In genomic region chr6:140597181-140597580, GRCh38 we compare ENCODE assay signal across 20 cellular contexts.
DNase-seq lines count a peak whose midpoint lies in the region; ATAC-seq and TF ChIP-seq lines count a peak whose summit lies in the region.
"Had no signal": no experiment of that assay in that cellular context is flagged by ENCODE, and none has a peak within 500 bp of the region (broad histone marks: within the 10 kb centered on the region; RNA-seq: fewer than 3 reads in every experiment).

No MANE protein-coding gene starts in this region.

- intact Hi-C loops in activated T-helper 1 cell treated with anti-CD3 and anti-CD28 coated beads, Interleukin-12 subunit alpha, Interleukin-12 subunit beta, Interleukin-2, Interleukin-4 antibody, amounts not matched to agents 30 ng/mL and 10 ng/mL and 1 ng/mL, durations not matched to agents 14 hours and 24 hours and 36 hours (cut with micrococcal nuclease) = loop anchor here (1.0 kb wide), 1 partner anchor 11 kb away; no protein-coding TSS in a partner anchor

- POLR2A ChIA-PET in SK-N-SH (lab: Yijun Ruan, JAX) = no interaction called here

- TF ChIP-seq CTCF in SK-N-SH (IDR thresholded peaks at IDR 0.05) (no peak), HFFc6 (IDR thresholded peaks at IDR 0.05) (no peak), osteoblast (IDR thresholded peaks at IDR 0.05; ENCODE audit: extremely low read depth, low read depth, low read length) (no peak)

- H2AFZ ChIP-seq in SK-N-SH (ENCODE audit: low read depth) (peak overlapping the region; percentile 24; the same call in 1 of the 2 replicates), osteoblast (ENCODE audit: low read length) (peak overlapping the region; percentile 25)
- H2AFZ ChIP-seq: GM23338 had no signal

- peak overlapping the region; percentile 4; the same call in 1 of the 2 replicates for H3K27ac Mint-ChIP-seq in HFFc6
- H3K27ac Mint-ChIP-seq in activated T-helper 1 cell treated with anti-CD3 and anti-CD28 coated beads, Interleukin-12 subunit alpha, Interleukin-12 subunit beta, Interleukin-2, Interleukin-4 antibody, amounts not matched to agents 30 ng/mL and 10 ng/mL and 1 ng/mL, durations not matched to agents 14 hours and 24 hours and 36 hours = no peak overlapping the region
- H3K27ac Mint-ChIP-seq: CD14-positive monocyte; CD4-positive, alpha-beta memory T cell; GM23338; IgD-negative memory B cell had no signal

- TF ChIP-seq EP300 in SK-N-SH (IDR thresholded peaks at IDR 0.05; ENCODE audit: borderline replicate concordance in 1 of 2, low read depth in 1 of 2, low read length in 1 of 2) = no peak; a peak in 1 of 4 replicates

- H3K4me3 ChIP-seq in SK-N-SH (ENCODE audit: low read depth in 2 of 2, low read length in 1 of 2) (no peak overlapping the region), osteoblast (ENCODE audit: insufficient read depth, low read length) (no peak overlapping the region)
- H3K4me3 ChIP-seq: A549, BLaER1, GM23338 had no signal

- CTCF ChIA-PET in SK-N-SH (lab: Yijun Ruan, JAX) = no interaction called here

- H3K27me3 Mint-ChIP-seq in HFFc6 (ENCODE audit: insufficient read depth) = no peaks in the 10 kb centered on the region
- H3K27me3 Mint-ChIP-seq in activated T-helper 1 cell treated with anti-CD3 and anti-CD28 coated beads, Interleukin-12 subunit alpha, Interleukin-12 subunit beta, Interleukin-2, Interleukin-4 antibody, amounts not matched to agents 30 ng/mL and 10 ng/mL and 1 ng/mL, durations not matched to agents 14 hours and 24 hours and 36 hours (ENCODE audit: insufficient read depth) = no peaks in the 10 kb centered on the region

- H3K27ac ChIP-seq in SK-N-SH (ENCODE audit: low read depth in 2 of 2, low read length in 1 of 2) = peak overlapping the region; percentile 32 to 44; a peak in 3 of 4 replicates
- H3K27ac ChIP-seq in osteoblast (ENCODE audit: low read depth, low read length) = no peak overlapping the region
- H3K27ac ChIP-seq: 22Rv1, A549, BLaER1 had no signal

- no peaks in the 10 kb centered on the region for H3K27me3 ChIP-seq in SK-N-SH (ENCODE audit: insufficient read depth)
- H3K27me3 ChIP-seq in osteoblast (ENCODE audit: insufficient read depth, low read length) = no peaks in the 10 kb centered on the region
- H3K27me3 ChIP-seq: BLaER1 had no signal

- H3K4me2 ChIP-seq in SK-N-SH = no peak overlapping the region
- H3K4me2 ChIP-seq in osteoblast (ENCODE audit: insufficient read depth, low read length) = no peak overlapping the region
- H3K4me2 ChIP-seq: A549, BLaER1, GM23338 had no signal

- H3K9me2 ChIP-seq in SK-N-SH = no peaks in the 10 kb centered on the region

- H4K20me1 ChIP-seq in SK-N-SH (ENCODE audit: insufficient read depth) (no peaks in the 10 kb centered on the region), osteoblast (ENCODE audit: insufficient read depth, low read length) (no peaks in the 10 kb centered on the region)
- H4K20me1 ChIP-seq: BLaER1 had no signal

- H3K9ac ChIP-seq in SK-N-SH = no peak overlapping the region
- H3K9ac ChIP-seq: BLaER1 had no signal

- H3K9me3 ChIP-seq in SK-N-SH (0 out of 2 replicates have a peak, but pooled peaks cover 4% of the 10 kb centered on the region), osteoblast (ENCODE audit: low read depth, low read length) (no peaks in the 10 kb centered on the region)
- H3K9me3 ChIP-seq: A549 had no signal

- H3K4me1 Mint-ChIP-seq in HFFc6 (ENCODE audit: low read depth) = peaks cover 36% of the 10 kb centered on the region
- peaks cover 16% of the 10 kb centered on the region for H3K4me1 Mint-ChIP-seq in activated T-helper 1 cell treated with anti-CD3 and anti-CD28 coated beads, Interleukin-12 subunit alpha, Interleukin-12 subunit beta, Interleukin-2, Interleukin-4 antibody, amounts not matched to agents 30 ng/mL and 10 ng/mL and 1 ng/mL, durations not matched to agents 14 hours and 24 hours and 36 hours (ENCODE audit: low read depth)
- H3K4me1 Mint-ChIP-seq: CD14-positive monocyte; CD4-positive, alpha-beta memory T cell; GM23338; IgD-negative memory B cell had no signal

- peaks cover 14% of the 10 kb centered on the region for H3K9me3 Mint-ChIP-seq in HFFc6
- peaks cover 5% of the 10 kb centered on the region for H3K9me3 Mint-ChIP-seq in activated T-helper 1 cell treated with anti-CD3 and anti-CD28 coated beads, Interleukin-12 subunit alpha, Interleukin-12 subunit beta, Interleukin-2, Interleukin-4 antibody, amounts not matched to agents 30 ng/mL and 10 ng/mL and 1 ng/mL, durations not matched to agents 14 hours and 24 hours and 36 hours

- H3K4me1 ChIP-seq in SK-N-SH (ENCODE audit: control insufficient read depth in 1 of 2, insufficient read depth in 2 of 2, low read depth in 1 of 2, low read length in 1 of 2) (peaks cover 0 to 10% of the 10 kb centered on the region in 2 experiments; a peak in 2 of 4 replicates), osteoblast (ENCODE audit: insufficient read depth, low read length) (peaks cover 19% of the 10 kb centered on the region)
- H3K4me1 ChIP-seq: A549, BLaER1 had no signal

- no peak overlapping the region for H3K4me3 Mint-ChIP-seq in HFFc6
- peak overlapping the region; percentile 48 for H3K4me3 Mint-ChIP-seq in activated T-helper 1 cell treated with anti-CD3 and anti-CD28 coated beads, Interleukin-12 subunit alpha, Interleukin-12 subunit beta, Interleukin-2, Interleukin-4 antibody, amounts not matched to agents 30 ng/mL and 10 ng/mL and 1 ng/mL, durations not matched to agents 14 hours and 24 hours and 36 hours
- H3K4me3 Mint-ChIP-seq: CD14-positive monocyte; CD4-positive, alpha-beta memory T cell; GM23338; IgD-negative memory B cell had no signal

- WGBS in SK-N-SH (ENCODE audit: low lambda C conversion rate) = 50% methylated on average over 1 of the region's 1 CpG

- no peak for DNase-seq in SK-N-SH
- no peak for DNase-seq in HFFc6
- DNase-seq in activated T-helper 1 cell treated with anti-CD3 and anti-CD28 coated beads, Interleukin-12 subunit alpha, Interleukin-12 subunit beta, Interleukin-2, Interleukin-4 antibody, amounts not matched to agents 30 ng/mL and 10 ng/mL and 1 ng/mL, durations not matched to agents 14 hours and 24 hours and 36 hours (ENCODE audit: low spot score) = no peak
- DNase-seq in osteoblast (ENCODE audit: insufficient read length, low spot score, missing footprints) = no peak
- DNase-seq in GF-D8 (lab: John Stamatoyannopoulos, UW) = no peak
- DNase-seq in SW480 (ENCODE audit: low spot score) = no peak
- DNase-seq: Calu3; CD4-positive, alpha-beta memory T cell; DMS79 treated with DMSO at 0.1 percent for 48 hours; EL; HCEC 1CT had no signal

- H3K36me3 ChIP-seq in SK-N-SH (replicated peaks in 1 of 2; ENCODE audit: control insufficient read depth in 1 of 2, insufficient read depth in 2 of 2, low read length in 1 of 2) (peaks cover 0 to 8% of the 10 kb centered on the region in 2 experiments), osteoblast (ENCODE audit: insufficient read depth, low read length) (no peaks in the 10 kb centered on the region)
- H3K36me3 ChIP-seq: BLaER1 had no signal

- H3F3A ChIP-seq in SK-N-SH (replicated peaks; ENCODE audit: insufficient read depth) = peaks cover 18% of the 10 kb centered on the region

- ATAC-seq in SK-N-SH treated with all-trans-retinoic acid at 6 μM for 48 hours (no peak), HG02678 (IDR thresholded peaks at IDR 0.05; ENCODE audit: unreplicated experiment) (no peak)
- ATAC-seq: A549, GM23338, HepG2 had no signal

- H3K79me2 ChIP-seq in SK-N-SH (ENCODE audit: insufficient read depth) (no peaks in the 10 kb centered on the region), osteoblast (ENCODE audit: insufficient read depth, low read length) (no peaks in the 10 kb centered on the region)

- no peak for TF ChIP-seq RAD21 in SK-N-SH (IDR thresholded peaks at IDR 0.05; ENCODE audit: low read length)

- H3K36me3 Mint-ChIP-seq in HFFc6 (ENCODE audit: low read depth) = peaks cover 36% of the 10 kb centered on the region
- H3K36me3 Mint-ChIP-seq in activated T-helper 1 cell treated with anti-CD3 and anti-CD28 coated beads, Interleukin-12 subunit alpha, Interleukin-12 subunit beta, Interleukin-2, Interleukin-4 antibody, amounts not matched to agents 30 ng/mL and 10 ng/mL and 1 ng/mL, durations not matched to agents 14 hours and 24 hours and 36 hours (ENCODE audit: low read depth) = peaks cover 4% of the 10 kb centered on the region
- H3K36me3 Mint-ChIP-seq: CD14-positive monocyte; CD4-positive, alpha-beta memory T cell; IgD-negative memory B cell had no signal

TF ChIP-seq in SK-N-SH, 30 proteins besides CTCF, POLR2A, EP300 and RAD21 (continues in another document):
- TF ChIP-seq FOSL2 (IDR thresholded peaks at IDR 0.05; ENCODE audit: borderline replicate concordance, low read depth) = no peak
- no peak for TF ChIP-seq FOXM1 (IDR thresholded peaks at IDR 0.05; ENCODE audit: low read depth)
- no peak for TF ChIP-seq IRF3 (IDR thresholded peaks at IDR 0.05; ENCODE audit: low read depth, low read length)
- no peak for TF ChIP-seq YY1 (IDR thresholded peaks at IDR 0.05; ENCODE audit: low read depth)

TF ChIP-seq in SK-N-SH treated with all-trans-retinoic acid at 6 μM for 48 hours, 23 proteins besides CTCF, POLR2A, EP300 and RAD21:
- no peak for TF ChIP-seq PATZ1 (CRISPR knock-in tag; IDR thresholded peaks at IDR 0.05; ENCODE audit: borderline replicate concordance)
- TF ChIP-seq, protein P1, sequence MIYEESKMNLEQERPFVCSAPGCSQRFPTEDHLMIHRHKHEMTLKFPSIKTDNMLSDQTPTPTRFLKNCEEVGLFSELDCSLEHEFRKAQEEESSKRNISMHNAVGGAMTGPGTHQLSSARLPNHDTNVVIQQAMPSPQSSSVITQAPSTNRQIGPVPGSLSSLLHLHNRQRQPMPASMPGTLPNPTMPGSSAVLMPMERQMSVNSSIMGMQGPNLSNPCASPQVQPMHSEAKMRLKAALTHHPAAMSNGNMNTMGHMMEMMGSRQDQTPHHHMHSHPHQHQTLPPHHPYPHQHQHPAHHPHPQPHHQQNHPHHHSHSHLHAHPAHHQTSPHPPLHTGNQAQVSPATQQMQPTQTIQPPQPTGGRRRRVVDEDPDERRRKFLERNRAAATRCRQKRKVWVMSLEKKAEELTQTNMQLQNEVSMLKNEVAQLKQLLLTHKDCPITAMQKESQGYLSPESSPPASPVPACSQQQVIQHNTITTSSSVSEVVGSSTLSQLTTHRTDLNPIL (CRISPR knock-in tag; IDR thresholded peaks at IDR 0.05; ENCODE audit: low read depth) = no peak
- no peak for TF ChIP-seq ESRRG (CRISPR knock-in tag; IDR thresholded peaks at IDR 0.05)
